Comparison of ENCODE assay signal across 1 cellular context in the genomic region with DNA sequence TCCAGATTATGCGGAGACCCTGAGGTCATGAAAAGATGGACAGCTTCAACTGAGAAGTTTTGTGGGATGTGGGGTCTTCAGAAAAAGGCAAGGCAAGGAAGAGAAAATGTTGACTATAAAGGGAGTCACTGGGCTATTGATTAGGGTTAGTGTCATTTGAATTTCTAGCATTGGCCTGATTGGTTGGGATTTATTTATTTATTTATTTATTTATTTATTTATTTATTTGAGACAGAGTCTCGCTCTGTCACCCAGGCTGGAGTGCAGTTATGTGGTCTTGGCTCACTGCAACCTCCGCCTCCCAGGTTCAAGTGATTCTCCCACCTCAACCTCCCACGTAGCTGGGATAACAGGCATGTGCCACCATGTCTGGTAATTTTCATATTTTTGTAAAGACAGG.
A peak's percentile ranks its signal among the peaks of the same experiment; 100 is the strongest.
TF ChIP-seq lines count a peak whose summit lies in the region.

No MANE protein-coding gene starts in this region.

TF ChIP-seq in HEK293, 187 proteins besides CTCF, POLR2A, EP300 and RAD21 (continued from another document):
- no peak for TF ChIP-seq ZNF169 (tag by site-specific recombination; IDR thresholded peaks at IDR 0.05)
- no peak for TF ChIP-seq ZNF514 (tag by site-specific recombination; IDR thresholded peaks at IDR 0.05)
- no peak for TF ChIP-seq BCL6B (tag by site-specific recombination; IDR thresholded peaks at IDR 0.05)
- no peak for TF ChIP-seq HOXD13 (CRISPR knock-in tag; IDR thresholded peaks at IDR 0.05; ENCODE audit: borderline replicate concordance)
- TF ChIP-seq ZIC2 (tag by site-specific recombination; IDR thresholded peaks at IDR 0.05): no peak
- TF ChIP-seq ZNF423 (tag by site-specific recombination; IDR thresholded peaks at IDR 0.05): no peak
- TF ChIP-seq ZNF624 (tag by site-specific recombination; IDR thresholded peaks at IDR 0.05): no peak
- no peak for TF ChIP-seq ZNF350 (tag by site-specific recombination; IDR thresholded peaks at IDR 0.05)
- TF ChIP-seq, protein P1, sequence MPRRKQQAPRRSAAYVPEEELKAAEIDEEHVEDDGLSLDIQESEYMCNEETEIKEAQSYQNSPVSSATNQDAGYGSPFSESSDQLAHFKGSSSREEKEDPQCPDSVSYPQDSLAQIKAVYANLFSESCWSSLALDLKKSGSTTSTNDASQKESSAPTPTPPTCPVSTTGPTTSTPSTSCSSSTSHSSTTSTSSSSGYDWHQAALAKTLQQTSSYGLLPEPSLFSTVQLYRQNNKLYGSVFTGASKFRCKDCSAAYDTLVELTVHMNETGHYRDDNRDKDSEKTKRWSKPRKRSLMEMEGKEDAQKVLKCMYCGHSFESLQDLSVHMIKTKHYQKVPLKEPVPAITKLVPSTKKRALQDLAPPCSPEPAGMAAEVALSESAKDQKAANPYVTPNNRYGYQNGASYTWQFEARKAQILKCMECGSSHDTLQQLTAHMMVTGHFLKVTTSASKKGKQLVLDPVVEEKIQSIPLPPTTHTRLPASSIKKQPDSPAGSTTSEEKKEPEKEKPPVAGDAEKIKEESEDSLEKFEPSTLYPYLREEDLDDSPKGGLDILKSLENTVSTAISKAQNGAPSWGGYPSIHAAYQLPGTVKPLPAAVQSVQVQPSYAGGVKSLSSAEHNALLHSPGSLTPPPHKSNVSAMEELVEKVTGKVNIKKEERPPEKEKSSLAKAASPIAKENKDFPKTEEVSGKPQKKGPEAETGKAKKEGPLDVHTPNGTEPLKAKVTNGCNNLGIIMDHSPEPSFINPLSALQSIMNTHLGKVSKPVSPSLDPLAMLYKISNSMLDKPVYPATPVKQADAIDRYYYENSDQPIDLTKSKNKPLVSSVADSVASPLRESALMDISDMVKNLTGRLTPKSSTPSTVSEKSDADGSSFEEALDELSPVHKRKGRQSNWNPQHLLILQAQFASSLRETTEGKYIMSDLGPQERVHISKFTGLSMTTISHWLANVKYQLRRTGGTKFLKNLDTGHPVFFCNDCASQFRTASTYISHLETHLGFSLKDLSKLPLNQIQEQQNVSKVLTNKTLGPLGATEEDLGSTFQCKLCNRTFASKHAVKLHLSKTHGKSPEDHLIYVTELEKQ (tag by site-specific recombination; IDR thresholded peaks at IDR 0.05; ENCODE audit: borderline replicate concordance): no peak
- no peak for TF ChIP-seq SP7 (tag by site-specific recombination; IDR thresholded peaks at IDR 0.05)
- TF ChIP-seq ZNF302 (tag by site-specific recombination; IDR thresholded peaks at IDR 0.05; ENCODE audit: low read depth): no peak
- TF ChIP-seq ZNF155 (tag by site-specific recombination; IDR thresholded peaks at IDR 0.05): no peak
- no peak for TF ChIP-seq SCRT1 (tag by site-specific recombination; IDR thresholded peaks at IDR 0.05; ENCODE audit: borderline replicate concordance)
- TF ChIP-seq ZNF394 (tag by site-specific recombination; IDR thresholded peaks at IDR 0.05; ENCODE audit: borderline replicate concordance): peak; percentile 85; the same call in 1 of the 2 replicates
- TF ChIP-seq, protein P2, sequence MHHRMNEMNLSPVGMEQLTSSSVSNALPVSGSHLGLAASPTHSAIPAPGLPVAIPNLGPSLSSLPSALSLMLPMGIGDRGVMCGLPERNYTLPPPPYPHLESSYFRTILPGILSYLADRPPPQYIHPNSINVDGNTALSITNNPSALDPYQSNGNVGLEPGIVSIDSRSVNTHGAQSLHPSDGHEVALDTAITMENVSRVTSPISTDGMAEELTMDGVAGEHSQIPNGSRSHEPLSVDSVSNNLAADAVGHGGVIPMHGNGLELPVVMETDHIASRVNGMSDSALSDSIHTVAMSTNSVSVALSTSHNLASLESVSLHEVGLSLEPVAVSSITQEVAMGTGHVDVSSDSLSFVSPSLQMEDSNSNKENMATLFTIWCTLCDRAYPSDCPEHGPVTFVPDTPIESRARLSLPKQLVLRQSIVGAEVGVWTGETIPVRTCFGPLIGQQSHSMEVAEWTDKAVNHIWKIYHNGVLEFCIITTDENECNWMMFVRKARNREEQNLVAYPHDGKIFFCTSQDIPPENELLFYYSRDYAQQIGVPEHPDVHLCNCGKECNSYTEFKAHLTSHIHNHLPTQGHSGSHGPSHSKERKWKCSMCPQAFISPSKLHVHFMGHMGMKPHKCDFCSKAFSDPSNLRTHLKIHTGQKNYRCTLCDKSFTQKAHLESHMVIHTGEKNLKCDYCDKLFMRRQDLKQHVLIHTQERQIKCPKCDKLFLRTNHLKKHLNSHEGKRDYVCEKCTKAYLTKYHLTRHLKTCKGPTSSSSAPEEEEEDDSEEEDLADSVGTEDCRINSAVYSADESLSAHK (tag by site-specific recombination; IDR thresholded peaks at IDR 0.05): no peak
- no peak for TF ChIP-seq ZNF184 (tag by site-specific recombination; IDR thresholded peaks at IDR 0.05)
- 0 out of 2 replicates have a peak, but pooled peaks have one; percentile 32 for TF ChIP-seq ZNF138 (tag by site-specific recombination; IDR thresholded peaks at IDR 0.05; ENCODE audit: borderline replicate concordance)
- no peak for TF ChIP-seq MYNN (tag by site-specific recombination; IDR thresholded peaks at IDR 0.05; ENCODE audit: borderline replicate concordance)
- TF ChIP-seq, protein P3, sequence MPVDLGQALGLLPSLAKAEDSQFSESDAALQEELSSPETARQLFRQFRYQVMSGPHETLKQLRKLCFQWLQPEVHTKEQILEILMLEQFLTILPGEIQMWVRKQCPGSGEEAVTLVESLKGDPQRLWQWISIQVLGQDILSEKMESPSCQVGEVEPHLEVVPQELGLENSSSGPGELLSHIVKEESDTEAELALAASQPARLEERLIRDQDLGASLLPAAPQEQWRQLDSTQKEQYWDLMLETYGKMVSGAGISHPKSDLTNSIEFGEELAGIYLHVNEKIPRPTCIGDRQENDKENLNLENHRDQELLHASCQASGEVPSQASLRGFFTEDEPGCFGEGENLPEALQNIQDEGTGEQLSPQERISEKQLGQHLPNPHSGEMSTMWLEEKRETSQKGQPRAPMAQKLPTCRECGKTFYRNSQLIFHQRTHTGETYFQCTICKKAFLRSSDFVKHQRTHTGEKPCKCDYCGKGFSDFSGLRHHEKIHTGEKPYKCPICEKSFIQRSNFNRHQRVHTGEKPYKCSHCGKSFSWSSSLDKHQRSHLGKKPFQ (tag by site-specific recombination; IDR thresholded peaks at IDR 0.05): no peak
- no peak for TF ChIP-seq KLF16 (tag by site-specific recombination; IDR thresholded peaks at IDR 0.05)
- no peak for TF ChIP-seq ZNF670 (tag by site-specific recombination; IDR thresholded peaks at IDR 0.05; ENCODE audit: low read depth)
- no peak for TF ChIP-seq ZNF610 (tag by site-specific recombination; IDR thresholded peaks at IDR 0.05; ENCODE audit: borderline replicate concordance)
- TF ChIP-seq ZNF510 (tag by site-specific recombination; IDR thresholded peaks at IDR 0.05; ENCODE audit: insufficient replicate concordance): peak; percentile 39
- no peak for TF ChIP-seq WT1 (tag by site-specific recombination; IDR thresholded peaks at IDR 0.05)
- TF ChIP-seq ZNF623 (tag by site-specific recombination; IDR thresholded peaks at IDR 0.05): peak; percentile 48; the same call in 1 of the 2 replicates
- TF ChIP-seq ZNF112 (tag by site-specific recombination; IDR thresholded peaks at IDR 0.05): no peak
- TF ChIP-seq, protein P4, sequence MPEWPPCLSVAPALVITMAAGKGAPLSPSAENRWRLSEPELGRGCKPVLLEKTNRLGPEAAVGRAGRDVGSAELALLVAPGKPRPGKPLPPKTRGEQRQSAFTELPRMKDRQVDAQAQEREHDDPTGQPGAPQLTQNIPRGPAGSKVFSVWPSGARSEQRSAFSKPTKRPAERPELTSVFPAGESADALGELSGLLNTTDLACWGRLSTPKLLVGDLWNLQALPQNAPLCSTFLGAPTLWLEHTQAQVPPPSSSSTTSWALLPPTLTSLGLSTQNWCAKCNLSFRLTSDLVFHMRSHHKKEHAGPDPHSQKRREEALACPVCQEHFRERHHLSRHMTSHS (tag by site-specific recombination; IDR thresholded peaks at IDR 0.05): no peak
- TF ChIP-seq ZBTB48 (tag by site-specific recombination; IDR thresholded peaks at IDR 0.05): no peak
- no peak for TF ChIP-seq ZNF133 (tag by site-specific recombination; IDR thresholded peaks at IDR 0.05)
- TF ChIP-seq ZNF174 (tag by site-specific recombination; IDR thresholded peaks at IDR 0.05): no peak
- TF ChIP-seq ZNF324 (tag by site-specific recombination; IDR thresholded peaks at IDR 0.05): no peak
- 0 out of 2 replicates have a peak, but pooled peaks have one; percentile 19 for TF ChIP-seq OVOL3 (tag by site-specific recombination; IDR thresholded peaks at IDR 0.05)
- TF ChIP-seq GFI1B (tag by site-specific recombination; IDR thresholded peaks at IDR 0.05): no peak
- no peak for TF ChIP-seq SP3 (tag by site-specific recombination; IDR thresholded peaks at IDR 0.05)
- no peak for TF ChIP-seq ZNF76 (tag by site-specific recombination; IDR thresholded peaks at IDR 0.05; ENCODE audit: borderline replicate concordance, low read depth)
- TF ChIP-seq, protein P5, sequence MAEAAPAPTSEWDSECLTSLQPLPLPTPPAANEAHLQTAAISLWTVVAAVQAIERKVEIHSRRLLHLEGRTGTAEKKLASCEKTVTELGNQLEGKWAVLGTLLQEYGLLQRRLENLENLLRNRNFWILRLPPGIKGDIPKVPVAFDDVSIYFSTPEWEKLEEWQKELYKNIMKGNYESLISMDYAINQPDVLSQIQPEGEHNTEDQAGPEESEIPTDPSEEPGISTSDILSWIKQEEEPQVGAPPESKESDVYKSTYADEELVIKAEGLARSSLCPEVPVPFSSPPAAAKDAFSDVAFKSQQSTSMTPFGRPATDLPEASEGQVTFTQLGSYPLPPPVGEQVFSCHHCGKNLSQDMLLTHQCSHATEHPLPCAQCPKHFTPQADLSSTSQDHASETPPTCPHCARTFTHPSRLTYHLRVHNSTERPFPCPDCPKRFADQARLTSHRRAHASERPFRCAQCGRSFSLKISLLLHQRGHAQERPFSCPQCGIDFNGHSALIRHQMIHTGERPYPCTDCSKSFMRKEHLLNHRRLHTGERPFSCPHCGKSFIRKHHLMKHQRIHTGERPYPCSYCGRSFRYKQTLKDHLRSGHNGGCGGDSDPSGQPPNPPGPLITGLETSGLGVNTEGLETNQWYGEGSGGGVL (tag by site-specific recombination; IDR thresholded peaks at IDR 0.05): no peak
- TF ChIP-seq ZNF202 (tag by site-specific recombination; IDR thresholded peaks at IDR 0.05; ENCODE audit: borderline replicate concordance): 0 out of 2 replicates have a peak, but pooled peaks have one; percentile 26
- TF ChIP-seq ZNF777 (tag by site-specific recombination; IDR thresholded peaks at IDR 0.05; ENCODE audit: borderline replicate concordance): no peak
- no peak for TF ChIP-seq ZNF157 (tag by site-specific recombination; IDR thresholded peaks at IDR 0.05)
- TF ChIP-seq ZBTB11 (tag by site-specific recombination; conservative IDR thresholded peaks at IDR 0.05; ENCODE audit: low read depth): peak; percentile 60
- TF ChIP-seq, protein P6, sequence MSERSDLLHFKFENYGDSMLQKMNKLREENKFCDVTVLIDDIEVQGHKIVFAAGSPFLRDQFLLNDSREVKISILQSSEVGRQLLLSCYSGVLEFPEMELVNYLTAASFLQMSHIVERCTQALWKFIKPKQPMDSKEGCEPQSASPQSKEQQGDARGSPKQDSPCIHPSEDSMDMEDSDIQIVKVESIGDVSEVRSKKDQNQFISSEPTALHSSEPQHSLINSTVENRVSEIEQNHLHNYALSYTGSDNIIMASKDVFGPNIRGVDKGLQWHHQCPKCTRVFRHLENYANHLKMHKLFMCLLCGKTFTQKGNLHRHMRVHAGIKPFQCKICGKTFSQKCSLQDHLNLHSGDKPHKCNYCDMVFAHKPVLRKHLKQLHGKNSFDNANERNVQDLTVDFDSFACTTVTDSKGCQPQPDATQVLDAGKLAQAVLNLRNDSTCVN (tag by site-specific recombination; optimal IDR thresholded peaks at IDR 0.05): no peak
